In genomic region chr21:43585924-43586411, GRCh38 we compare ENCODE assay signal across 8 cellular contexts.
DNase-seq lines count a peak whose midpoint lies in the region; ATAC-seq and TF ChIP-seq lines count a peak whose summit lies in the region.

No MANE protein-coding gene starts in this region.

- no peaks in the 10 kb centered on the region for H3K9me3 ChIP-seq in iPS DF 6.9 (ENCODE audit: control insufficient read depth, insufficient read depth, low read length)

- H3K36me3 ChIP-seq in iPS DF 6.9 (ENCODE audit: control insufficient read depth, insufficient read depth, low read length) = no peaks in the 10 kb centered on the region

- H3K27me3 ChIP-seq in iPS DF 6.9 (ENCODE audit: control insufficient read depth, insufficient read depth, low read length) = no peaks in the 10 kb centered on the region

- no peaks in the 10 kb centered on the region for H3K9me3 Mint-ChIP-seq in activated T-cell treated with anti-CD3 and anti-CD28 coated beads, Interleukin-2, amount 50 U/mL, for 4 hours

- CTCF ChIA-PET in HEK293T (lab: Yijun Ruan, JAX) = no interaction called here

- no peak overlapping the region for H3K4me3 ChIP-seq in iPS DF 6.9 (ENCODE audit: low read length)

- H3K4me1 Mint-ChIP-seq in activated T-cell treated with anti-CD3 and anti-CD28 coated beads, Interleukin-2, amount 50 U/mL, for 4 hours (ENCODE audit: low read depth) = no peaks in the 10 kb centered on the region

- no peak for ATAC-seq in HG02571 (IDR thresholded peaks at IDR 0.05; ENCODE audit: unreplicated experiment)
- no peak for ATAC-seq in activated T-cell treated with anti-CD3 and anti-CD28 coated beads, Interleukin-2, amount 50 U/mL, for 4 hours

- peak; percentile 74 for DNase-seq in HK-2 (ENCODE audit: unreplicated experiment)
- peak; percentile 100 for DNase-seq in amniotic epithelial cell (ENCODE audit: low read depth)
- peak; percentile 22 for DNase-seq in iPS DF 6.9 (ENCODE audit: low read depth, low spot score)
- peak; percentile 96 for DNase-seq in stromal cell of bone marrow (ENCODE audit: low read depth)
- no peak for DNase-seq in NK-92 (lab: John Stamatoyannopoulos, UW; ENCODE audit: unreplicated experiment)
- DNase-seq in HEK293T (ENCODE audit: extremely low spot score) = no peak
- no peak for DNase-seq in activated T-cell treated with anti-CD3 and anti-CD28 coated beads, Interleukin-2, amount 50 U/mL, for 4 hours

- peaks cover 6% of the 10 kb centered on the region for H3K27me3 Mint-ChIP-seq in activated T-cell treated with anti-CD3 and anti-CD28 coated beads, Interleukin-2, amount 50 U/mL, for 4 hours (ENCODE audit: low read depth)

- WGBS in iPS DF 6.9 (ENCODE audit: insufficient coverage, insufficient read length) = no CpG with 5 or more reads among the region's 9 CpGs

- H3K36me3 Mint-ChIP-seq in activated T-cell treated with anti-CD3 and anti-CD28 coated beads, Interleukin-2, amount 50 U/mL, for 4 hours (ENCODE audit: insufficient read depth) = no peaks in the 10 kb centered on the region

- H3K27ac ChIP-seq in iPS DF 6.9 (ENCODE audit: low read length) = no peak overlapping the region

- peaks cover 1% of the 10 kb centered on the region; the same call in 1 of the 2 replicates for H3K4me1 ChIP-seq in iPS DF 6.9 (ENCODE audit: control insufficient read depth, insufficient read depth, low read length)

- POLR2A ChIA-PET in HEK293T (lab: Yijun Ruan, JAX) = no interaction called here

- no peak overlapping the region for H3K4me3 Mint-ChIP-seq in activated T-cell treated with anti-CD3 and anti-CD28 coated beads, Interleukin-2, amount 50 U/mL, for 4 hours

TF ChIP-seq in HEK293T, 16 proteins besides CTCF, POLR2A, EP300 and RAD21:
- TF ChIP-seq FOXK2 (IDR thresholded peaks at IDR 0.05) (no peak), ELF4 (IDR thresholded peaks at IDR 0.05) (no peak), BHLHE40 (IDR thresholded peaks at IDR 0.05; ENCODE audit: borderline replicate concordance) (no peak), NFRKB (IDR thresholded peaks at IDR 0.05) (no peak), HDGF (IDR thresholded peaks at IDR 0.05; ENCODE audit: borderline replicate concordance) (no peak), PKNOX1 (IDR thresholded peaks at IDR 0.05) (no peak), ARNT (IDR thresholded peaks at IDR 0.05) (no peak), CTBP1 (IDR thresholded peaks at IDR 0.05; ENCODE audit: borderline replicate concordance) (no peak)

Comparison
In these comparisons a context has a peak if more than half of its experiments do, and no peak if none do; other contexts are left out.
1. DNase-seq: peak in HK-2 (single experiment), amniotic epithelial cell (single experiment), iPS DF 6.9 (single experiment) and stromal cell of bone marrow (single experiment); none in NK-92 (single experiment), HEK293T (single experiment) and activated T-cell treated with anti-CD3 and anti-CD28 coated beads, Interleukin-2, amount 50 U/mL, for 4 hours (single experiment).